1 cellular context compared by ENCODE assay signal in the genomic region with DNA sequence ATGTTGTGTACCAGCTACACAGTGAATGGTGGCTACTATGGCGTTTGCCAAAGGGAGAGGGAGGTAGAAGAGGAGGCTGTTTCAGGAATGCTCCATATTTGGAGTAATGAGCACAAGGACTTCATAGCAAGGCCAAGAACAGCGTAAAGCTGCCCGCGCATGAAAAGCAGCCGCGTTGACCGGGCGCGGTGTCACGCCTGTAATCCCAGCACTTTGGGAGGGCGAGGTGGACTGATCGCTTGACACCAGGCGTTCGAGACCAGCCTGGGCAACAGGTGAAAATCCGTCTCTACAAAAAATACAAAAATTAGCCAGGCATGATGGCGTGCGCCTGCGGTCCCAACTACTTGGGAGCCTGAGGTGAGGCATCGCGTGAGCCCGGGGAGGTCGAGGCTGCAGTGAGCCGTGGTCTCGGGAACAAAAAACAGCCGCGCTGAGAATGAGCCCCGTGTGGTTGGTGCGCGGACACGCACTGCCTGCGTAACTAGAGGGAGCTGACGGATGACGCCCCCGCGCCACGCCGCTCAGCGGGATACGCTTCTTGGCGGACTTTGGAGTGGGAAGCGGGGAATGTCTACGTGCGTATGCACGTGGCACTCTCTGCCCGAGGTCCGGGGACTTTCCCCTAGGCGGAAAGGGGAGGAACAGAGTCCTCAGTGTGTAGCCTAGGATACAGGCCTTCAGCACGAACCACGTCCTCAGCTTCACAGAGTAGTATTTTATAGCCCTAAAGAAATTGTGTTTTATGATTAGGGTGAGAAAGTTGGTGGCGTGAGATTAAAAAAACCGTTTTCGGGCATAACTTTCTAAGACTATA.
A peak's percentile ranks its signal among the peaks of the same experiment; 100 is the strongest.
TF ChIP-seq lines count a peak whose summit lies in the region.

Gene RMRP (minus strand): TSS at position 693 of the 817 bp plus-strand sequence.

TF ChIP-seq in H1, 55 proteins besides CTCF, POLR2A, EP300 and RAD21 (continued from another document):
- TF ChIP-seq HDAC2 (IDR thresholded peaks at IDR 0.05; ENCODE audit: borderline replicate concordance in 1 of 2, low read depth in 2 of 2, low read length in 2 of 2) = peak; percentile 87 to 99; a peak in 3 of 4 replicates
TF ChIP-seq in H1: peak in this region for 29.
